Comparison of ENCODE assay signal across 17 cellular contexts in genomic region chr13:26991508-26992181, GRCh38.
DNase-seq lines count a peak whose midpoint lies in the region.
"Had no signal": no experiment of that assay in that cellular context is flagged by ENCODE, and none has a peak within 500 bp of the region (broad histone marks: within the 10 kb centered on the region; RNA-seq: fewer than 3 reads in every experiment).

No MANE protein-coding gene starts in this region.

- H3K27ac ChIP-seq in effector memory CD4-positive, alpha-beta T cell (ENCODE audit: insufficient read depth, low read length, poor library complexity, severe bottlenecking): no peak overlapping the region
- H3K27ac ChIP-seq: breast epithelium, uterus had no signal

- no peaks in the 10 kb centered on the region for H3K4me1 ChIP-seq in effector memory CD4-positive, alpha-beta T cell (ENCODE audit: control insufficient read depth, insufficient read depth, low read length, poor library complexity, severe bottlenecking)
- H3K4me1 ChIP-seq: breast epithelium, uterus had no signal

- peak; percentile 82 for DNase-seq in Ammon's horn (ENCODE audit: low spot score)
- peak in 53 of 56 donors; percentile 4 to 78 (median 40) for DNase-seq in amygdala (lab: John Stamatoyannopoulos, UW)
- DNase-seq in inferior parietal cortex (ENCODE audit: extremely low spot score): peak; percentile 73
- DNase-seq in posterior cingulate gyrus: peak in 6 of 10 donors; percentile 52 to 95 (median 68)
- no peak for DNase-seq in activated CD4-positive, alpha-beta T cell treated with anti-CD3 and anti-CD28 coated beads for 48 hours
- no peak for DNase-seq in effector memory CD4-positive, alpha-beta T cell
- no peak for DNase-seq in SW480 (ENCODE audit: low spot score)
- DNase-seq in NCI-H524 treated with DMSO at 0.1 percent for 48 hours (lab: John Stamatoyannopoulos, UW): no peak
- DNase-seq: activated CD8-positive, alpha-beta memory T cell treated with anti-CD3 and anti-CD28 coated beads, Interleukin-2, amount 10 ng/mL, durations not matched to agents 7 days and 5 days; Caco-2; effector memory CD8-positive, alpha-beta T cell; naive thymus-derived CD4-positive, alpha-beta T cell; NCI-H1092; SK-N-SH; stimulated activated CD4-positive, alpha-beta T cell treated with anti-CD3 and anti-CD28 coated beads, Interleukin-4, amount 100 ng/mL, for 24 hours; uterus had no signal

- H3K27me3 ChIP-seq in effector memory CD4-positive, alpha-beta T cell (replicated peaks; ENCODE audit: control insufficient read depth, insufficient read depth, low read length, poor library complexity, severe bottlenecking): no peaks in the 10 kb centered on the region
- H3K27me3 ChIP-seq: breast epithelium, uterus had no signal

- intact Hi-C loops in posterior cingulate gyrus (cut with DNase I): no loop called here

- no peaks in the 10 kb centered on the region for H3K9me3 ChIP-seq in effector memory CD4-positive, alpha-beta T cell (ENCODE audit: control insufficient read depth, low read length)
- H3K9me3 ChIP-seq: Caco-2, SK-N-SH, uterus had no signal

- no peaks in the 10 kb centered on the region for H3K36me3 ChIP-seq in effector memory CD4-positive, alpha-beta T cell (ENCODE audit: control insufficient read depth, insufficient read depth, low read length)
- H3K36me3 ChIP-seq: breast epithelium, uterus had no signal

- no peak overlapping the region for H3K4me3 ChIP-seq in effector memory CD4-positive, alpha-beta T cell (ENCODE audit: insufficient read depth, low read depth, low read length, poor library complexity, severe bottlenecking)
- H3K4me3 ChIP-seq: breast epithelium, uterus had no signal

Comparison
In these comparisons a context has a peak if more than half of its experiments do, and no peak if none do; other contexts are left out.
1. DNase-seq: peak in Ammon's horn (single experiment), amygdala (53 of 56), inferior parietal cortex (single experiment) and posterior cingulate gyrus (6 of 10); none in activated CD4-positive, alpha-beta T cell treated with anti-CD3 and anti-CD28 coated beads for 48 hours (single experiment), effector memory CD4-positive, alpha-beta T cell (0 of 3), SW480 (single experiment) and NCI-H524 treated with DMSO at 0.1 percent for 48 hours (single experiment).